Comparison of ENCODE assay signal across 11 cellular contexts in genomic region chr4:170114183-170114582, GRCh38. TPM values are rescaled to one million over a fixed set of nuclear protein-coding genes. Genes with fewer than 3 reads are reported as not detected.
DNase-seq lines count a peak whose midpoint lies in the region; ATAC-seq and TF ChIP-seq lines count a peak whose summit lies in the region.
"Not testable (repeated sequence)": the region's sequence is repeated elsewhere in the genome, so short reads cannot be mapped to it uniquely, and the experiment has no call there.
"Had no signal": no experiment of that assay in that cellular context is flagged by ENCODE, and none has a peak within 500 bp of the region (broad histone marks: within the 10 kb centered on the region; RNA-seq: fewer than 3 reads in every experiment).

No MANE protein-coding gene starts in this region.

- H3K4me3 Mint-ChIP-seq in osteocyte (ENCODE audit: unreplicated experiment): not testable (repeated sequence)

- WGBS in mammary epithelial cell (ENCODE audit: low coverage, missing lambda C conversion rate): 25% methylated on average over 1 of the region's 1 CpG
- WGBS in smooth muscle cell (ENCODE audit: low lambda C conversion rate): 44% methylated on average over 1 of the region's 1 CpG

- H3K36me3 Mint-ChIP-seq in osteocyte (ENCODE audit: unreplicated experiment): not testable (repeated sequence)

- not testable (repeated sequence) for H3K9me3 ChIP-seq in HUES6 (ENCODE audit: control insufficient read depth, insufficient read depth, low read depth, low read length); mammary epithelial cell (replicated peaks; ENCODE audit: insufficient read depth, low read length); smooth muscle cell (replicated peaks; ENCODE audit: low read depth)

- H4K20me1 ChIP-seq in mammary epithelial cell (ENCODE audit: insufficient read depth, low read length); smooth muscle cell (ENCODE audit: low read depth): not testable (repeated sequence)

- H2AFZ ChIP-seq in mammary epithelial cell (ENCODE audit: low read depth, low read length): not testable (repeated sequence)
- peak overlapping the region; percentile 41 for H2AFZ ChIP-seq in smooth muscle cell (ENCODE audit: low read depth)

- ATAC-seq in foreskin keratinocyte: peak; percentile 84

- TF ChIP-seq CTCF in mammary epithelial cell (conservative IDR thresholded peaks at IDR 0.05 in 1 of 2, IDR thresholded peaks at IDR 0.05 in 1 of 2; ENCODE audit: extremely low read depth in 1 of 2, insufficient read depth in 1 of 2, low read depth in 1 of 2, low read length in 2 of 2); epithelial cell of esophagus (IDR thresholded peaks at IDR 0.05; ENCODE audit: insufficient read depth, low read depth, low read length, missing control alignments); foreskin keratinocyte (conservative IDR thresholded peaks at IDR 0.05); osteocyte (IDR thresholded peaks at IDR 0.05); smooth muscle cell (IDR thresholded peaks at IDR 0.05; ENCODE audit: borderline replicate concordance, insufficient read depth, poor library complexity, severe bottlenecking): not testable (repeated sequence)

- not testable (repeated sequence) for H3F3A ChIP-seq in smooth muscle cell (ENCODE audit: low read depth)

- DNase-seq in mammary epithelial cell (peak; percentile 19), epithelial cell of esophagus (ENCODE audit: low read depth) (peak; percentile 15), foreskin keratinocyte (peak; percentile 34 to 68), osteocyte (ENCODE audit: extremely low spot score, unreplicated experiment) (peak; percentile 8)
- not testable (repeated sequence) for DNase-seq in smooth muscle cell (lab: John Stamatoyannopoulos, UW; ENCODE audit: unreplicated experiment)

- in situ Hi-C loops in mammary epithelial cell (cut with MboI; ENCODE audit: low sequenced_read_pairs in 2 of 2): not testable (repeated sequence)

- not testable (repeated sequence) for H3K27me3 ChIP-seq in HUES6 (ENCODE audit: control insufficient read depth, insufficient read depth, low read length); mammary epithelial cell (ENCODE audit: insufficient read depth, low read length); foreskin keratinocyte; smooth muscle cell (ENCODE audit: low read depth)

- peak overlapping the region; percentile 26 for H3K9ac ChIP-seq in HUES6 (ENCODE audit: low read length)
- H3K9ac ChIP-seq in mammary epithelial cell (ENCODE audit: insufficient read depth, low read length); smooth muscle cell (ENCODE audit: low read depth): not testable (repeated sequence)

- H3K4me3 ChIP-seq in HUES6 (ENCODE audit: low read depth, low read length); mammary epithelial cell (replicated peaks in 1 of 3; ENCODE audit: insufficient read depth in 1 of 3, low read depth in 2 of 3, low read length in 3 of 3); epithelial cell of esophagus (ENCODE audit: low read length); smooth muscle cell: not testable (repeated sequence)

- not testable (repeated sequence) for H3K27ac Mint-ChIP-seq in osteocyte (ENCODE audit: unreplicated experiment)

- H3K4me1 ChIP-seq in HUES6 (ENCODE audit: control insufficient read depth, insufficient read depth, low read length) (peaks cover 49% of the 10 kb centered on the region), smooth muscle cell (ENCODE audit: low read depth) (peaks cover 18% of the 10 kb centered on the region)
- H3K4me1 ChIP-seq in mammary epithelial cell (ENCODE audit: insufficient read depth, low read length); foreskin keratinocyte: not testable (repeated sequence)

- not testable (repeated sequence) for H3K79me2 ChIP-seq in mammary epithelial cell (ENCODE audit: insufficient read depth, low read length); smooth muscle cell (ENCODE audit: low read depth)

- not testable (repeated sequence) for H3K27ac ChIP-seq in HUES6 (ENCODE audit: low read depth, low read length); mammary epithelial cell (ENCODE audit: insufficient read depth, low read depth, low read length); foreskin keratinocyte
- H3K27ac ChIP-seq in smooth muscle cell (ENCODE audit: low read depth): peak overlapping the region; percentile 46

- dilution Hi-C loops in mammary epithelial cell (cut with HindIII; ENCODE audit: low sequenced_read_pairs): not testable (repeated sequence)

- intact Hi-C loops in mammary epithelial cell (cut with micrococcal nuclease): not testable (repeated sequence)

- not testable (repeated sequence) for H3K4me2 ChIP-seq in mammary epithelial cell (ENCODE audit: insufficient read depth, low read depth, low read length)
- peak overlapping the region; percentile 43 for H3K4me2 ChIP-seq in smooth muscle cell

- peaks cover 51% of the 10 kb centered on the region for H3K27me3 Mint-ChIP-seq in osteocyte (ENCODE audit: unreplicated experiment)

- CTCF ChIA-PET in mammary epithelial cell (lab: Charles Lee; ENCODE audit: low non-redundant PET): not testable (repeated sequence)

- not testable (repeated sequence) for H3K4me1 Mint-ChIP-seq in osteocyte (ENCODE audit: unreplicated experiment)

- H3K36me3 ChIP-seq in HUES6 (ENCODE audit: control insufficient read depth, insufficient read depth, low read length); mammary epithelial cell (ENCODE audit: insufficient read depth, low read length); smooth muscle cell (ENCODE audit: low read depth): not testable (repeated sequence)

- not testable (repeated sequence) for BruUV-seq in mammary epithelial cell (replicated peaks; lab: Mats Ljungman, UMichigan)

- H3K9me3 Mint-ChIP-seq in osteocyte (ENCODE audit: unreplicated experiment): not testable (repeated sequence)

RNA-seq across cellular contexts. Expression of gene AADAT, which starts 24.4 kb away (rescaled TPM):
- total RNA-seq in mammary epithelial cell: 1 to 10 TPM; 5.5 to 8.3 TPM
- 8.4 TPM for polyA plus RNA-seq in mammary epithelial cell
- polyA minus RNA-seq in mammary epithelial cell: 2.1 TPM
- 7.6 and 8.6 TPM in 2 replicates for total RNA-seq in foreskin keratinocyte
- polyA plus RNA-seq in foreskin keratinocyte: 5.4 and 5.9 TPM in 2 replicates
- total RNA-seq in osteocyte: 10.4 and 10.7 TPM in 2 replicates
- 13.4 and 16.4 TPM in 2 replicates for total RNA-seq in smooth muscle cell
- 17.0 and 18.8 TPM in 2 replicates for polyA plus RNA-seq in smooth muscle cell
- total RNA-seq: CD4-positive, alpha-beta memory T cell; CD4-positive, CD25-positive, alpha-beta regulatory T cell; CD8-positive, alpha-beta memory T cell; GM12878 had no signal
- polyA plus RNA-seq: CD14-positive monocyte; CD4-positive, alpha-beta memory T cell; CD4-positive, CD25-positive, alpha-beta regulatory T cell; CD8-positive, alpha-beta memory T cell; GM12878 had no signal
